15 cellular contexts compared by ENCODE assay signal in genomic region chr3:112687214-112687613, GRCh38. TPM values are rescaled to one million over a fixed set of nuclear protein-coding genes. Genes with fewer than 3 reads are reported as not detected.
"Had no signal": no experiment of that assay in that cellular context is flagged by ENCODE, and none has a peak within 500 bp of the region (broad histone marks: within the 10 kb centered on the region; RNA-seq: fewer than 3 reads in every experiment).

No MANE protein-coding gene starts in this region.

- DNase-seq: activated B cell treated with CpG ODN at 0.5 μM for 24 hours; activated CD4-positive, alpha-beta T cell treated with anti-CD3 and anti-CD28 coated beads for 48 hours; activated CD8-positive, alpha-beta T cell treated with anti-CD3 and anti-CD28 coated beads for 36 hours; activated effector memory CD4-positive, alpha-beta T cell treated with Interleukin-2 at 50 U/mL for 16 hours; activated naive CD4-positive, alpha-beta T cell treated with anti-CD3 and anti-CD28 coated beads, Interleukin-2, amount 50 U/mL, for 16 hours; activated T-cell treated with anti-CD3 and anti-CD28 coated beads, Interleukin-2, amount 50 U/mL, for 4 hours; body of pancreas; effector memory CD8-positive, alpha-beta T cell; head of caudate nucleus; immature natural killer cell; left colon; lower lobe of right lung; midbrain had no signal

- H3K27me3 ChIP-seq: body of pancreas had no signal

- H3K36me3 ChIP-seq: lower lobe of right lung had no signal

- H3K4me3 ChIP-seq: body of pancreas, lower lobe of right lung had no signal

- ATAC-seq: activated CD8-positive, alpha-beta T cell treated with anti-CD3 and anti-CD28 coated beads for 36 hours; activated T-cell treated with anti-CD3 and anti-CD28 coated beads, Interleukin-2, amount 50 U/mL, for 4 hours; body of pancreas; effector memory CD8-positive, alpha-beta T cell; left colon; lower lobe of right lung; stimulated activated effector memory CD8-positive, alpha-beta T cell treated with anti-CD3 and anti-CD28 coated beads, Interleukin-12 subunit alpha, Interleukin-12 subunit beta, amount 100 ng/mL, for 72 hours had no signal

- H3K4me1 ChIP-seq: body of pancreas, lower lobe of right lung had no signal

- H3K27ac ChIP-seq: body of pancreas, lower lobe of right lung had no signal

- H3K9me3 ChIP-seq: body of pancreas, lower lobe of right lung had no signal

RNA-seq across cellular contexts. Expression of gene CCDC80, which starts 46.3 kb away (rescaled TPM):
- total RNA-seq: activated B cell treated with CpG ODN at 0.5 μM for 24 hours; activated CD8-positive, alpha-beta T cell treated with anti-CD3 and anti-CD28 coated beads for 36 hours; T-helper 2 cell treated with Interferon-gamma antibody and Interleukin-4, amounts not matched to agents 100 ng/mL and 5 ng/mL, for 36 hours had no signal
